In the genomic region with DNA sequence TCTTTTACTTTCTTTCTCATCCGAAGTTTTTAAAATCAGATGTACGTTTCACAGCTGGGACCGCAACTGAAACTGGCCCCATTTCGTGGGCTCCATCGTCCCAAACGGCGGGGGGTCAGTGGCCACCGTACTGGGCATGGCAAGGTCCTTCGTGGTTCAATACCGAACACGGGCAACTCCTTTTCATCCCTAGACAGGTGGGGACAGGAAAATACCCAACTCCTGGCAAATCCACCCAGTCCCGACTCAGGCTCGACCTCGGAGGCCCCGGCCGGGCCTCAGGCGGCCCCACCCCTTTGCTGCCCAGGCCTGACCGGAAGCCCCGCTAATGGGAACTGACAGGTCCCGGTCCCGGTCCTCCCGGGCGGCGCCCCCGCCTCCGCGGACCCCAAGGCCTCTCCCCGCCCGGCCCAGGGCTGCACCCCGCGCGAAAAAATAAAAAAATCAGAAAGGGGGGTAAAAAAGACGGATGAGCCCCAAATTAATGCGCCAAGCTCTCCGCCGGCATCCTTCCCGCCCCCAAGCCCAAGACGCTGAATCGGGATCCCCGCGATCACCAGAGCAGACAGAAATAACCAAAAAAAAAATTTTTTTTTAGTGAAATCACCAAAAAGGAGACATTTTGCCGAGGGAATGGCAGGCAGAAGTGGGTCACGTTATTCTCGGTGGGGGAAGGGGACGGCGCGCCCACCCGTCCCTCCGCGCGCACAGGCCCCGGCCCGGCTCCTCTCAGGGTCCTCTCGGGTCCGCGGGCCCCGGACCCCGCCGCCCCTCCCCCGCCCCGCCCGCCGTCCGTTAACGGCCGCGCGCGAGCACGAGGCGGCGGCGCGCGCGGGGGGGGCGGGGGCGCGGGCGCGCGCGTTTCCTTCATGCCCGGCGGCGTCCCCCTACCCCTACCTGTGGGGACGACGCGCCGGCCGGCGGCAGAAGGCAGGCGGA, we compare ENCODE assay signal across 1 cellular context.
TF ChIP-seq lines count a peak whose summit lies in the region.

No MANE protein-coding gene starts in this region.

TF ChIP-seq in HepG2, 621 proteins besides CTCF, POLR2A, EP300 and RAD21 (continued from another document and continues in another):
- TF ChIP-seq, protein P1, sequence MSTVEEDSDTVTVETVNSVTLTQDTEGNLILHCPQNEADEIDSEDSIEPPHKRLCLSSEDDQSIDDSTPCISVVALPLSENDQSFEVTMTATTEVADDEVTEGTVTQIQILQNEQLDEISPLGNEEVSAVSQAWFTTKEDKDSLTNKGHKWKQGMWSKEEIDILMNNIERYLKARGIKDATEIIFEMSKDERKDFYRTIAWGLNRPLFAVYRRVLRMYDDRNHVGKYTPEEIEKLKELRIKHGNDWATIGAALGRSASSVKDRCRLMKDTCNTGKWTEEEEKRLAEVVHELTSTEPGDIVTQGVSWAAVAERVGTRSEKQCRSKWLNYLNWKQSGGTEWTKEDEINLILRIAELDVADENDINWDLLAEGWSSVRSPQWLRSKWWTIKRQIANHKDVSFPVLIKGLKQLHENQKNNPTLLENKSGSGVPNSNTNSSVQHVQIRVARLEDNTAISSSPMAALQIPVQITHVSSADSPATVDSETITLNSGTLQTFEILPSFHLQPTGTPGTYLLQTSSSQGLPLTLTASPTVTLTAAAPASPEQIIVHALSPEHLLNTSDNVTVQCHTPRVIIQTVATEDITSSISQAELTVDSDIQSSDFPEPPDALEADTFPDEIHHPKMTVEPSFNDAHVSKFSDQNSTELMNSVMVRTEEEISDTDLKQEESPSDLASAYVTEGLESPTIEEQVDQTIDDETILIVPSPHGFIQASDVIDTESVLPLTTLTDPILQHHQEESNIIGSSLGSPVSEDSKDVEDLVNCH (CRISPR knock-in tag; IDR thresholded peaks at IDR 0.05) = no peak
- TF ChIP-seq CEBPG (CRISPR knock-in tag; IDR thresholded peaks at IDR 0.05) (0 out of 2 replicates have a peak, but pooled peaks have one; percentile 9), ZBTB21 (CRISPR knock-in tag; IDR thresholded peaks at IDR 0.05) (no peak; the same call in 1 of the 2 replicates), KMT2B (CRISPR knock-in tag; IDR thresholded peaks at IDR 0.05) (peak; percentile 85), ZSCAN12 (CRISPR knock-in tag; IDR thresholded peaks at IDR 0.05) (peak; percentile 72; the same call in 1 of the 2 replicates), IRF2 (CRISPR knock-in tag; IDR thresholded peaks at IDR 0.05) (no peak), ETV5 (CRISPR knock-in tag; IDR thresholded peaks at IDR 0.05; ENCODE audit: borderline replicate concordance) (peak; percentile 87), TMF1 (CRISPR knock-in tag; IDR thresholded peaks at IDR 0.05; ENCODE audit: low read depth) (0 out of 2 replicates have a peak, but pooled peaks have one; percentile 2), BORCS8-MEF2B (CRISPR knock-in tag; IDR thresholded peaks at IDR 0.05) (no peak), ZSCAN29 (CRISPR knock-in tag; conservative IDR thresholded peaks at IDR 0.05) (no peak), SSRP1 (CRISPR knock-in tag; IDR thresholded peaks at IDR 0.05) (no peak), SRSF4 (IDR thresholded peaks at IDR 0.05; ENCODE audit: low read depth, low read length, poor library complexity, severe bottlenecking) (no peak), NONO (IDR thresholded peaks at IDR 0.05) (no peak), NONO (CRISPR knock-in tag; conservative IDR thresholded peaks at IDR 0.05) (peak; percentile 57), ISX (CRISPR knock-in tag; conservative IDR thresholded peaks at IDR 0.05) (0 out of 2 replicates have a peak, but pooled peaks have one; percentile 76), NR1H2 (CRISPR knock-in tag; IDR thresholded peaks at IDR 0.05; ENCODE audit: borderline replicate concordance, low read depth) (no peak; the same call in 1 of the 2 replicates), ZFP37 (CRISPR knock-in tag; IDR thresholded peaks at IDR 0.05; ENCODE audit: borderline replicate concordance) (peak; percentile 46; the same call in 1 of the 2 replicates), HOXA9 (CRISPR knock-in tag; IDR thresholded peaks at IDR 0.05; ENCODE audit: borderline replicate concordance) (no peak), FOSL1 (CRISPR knock-in tag; IDR thresholded peaks at IDR 0.05; ENCODE audit: borderline replicate concordance) (peak; percentile 36; the same call in 1 of the 2 replicates), NFIB (CRISPR knock-in tag; IDR thresholded peaks at IDR 0.05; ENCODE audit: borderline replicate concordance) (no peak), SP2 (CRISPR knock-in tag; IDR thresholded peaks at IDR 0.05) (no peak)
- TF ChIP-seq, protein P2, sequence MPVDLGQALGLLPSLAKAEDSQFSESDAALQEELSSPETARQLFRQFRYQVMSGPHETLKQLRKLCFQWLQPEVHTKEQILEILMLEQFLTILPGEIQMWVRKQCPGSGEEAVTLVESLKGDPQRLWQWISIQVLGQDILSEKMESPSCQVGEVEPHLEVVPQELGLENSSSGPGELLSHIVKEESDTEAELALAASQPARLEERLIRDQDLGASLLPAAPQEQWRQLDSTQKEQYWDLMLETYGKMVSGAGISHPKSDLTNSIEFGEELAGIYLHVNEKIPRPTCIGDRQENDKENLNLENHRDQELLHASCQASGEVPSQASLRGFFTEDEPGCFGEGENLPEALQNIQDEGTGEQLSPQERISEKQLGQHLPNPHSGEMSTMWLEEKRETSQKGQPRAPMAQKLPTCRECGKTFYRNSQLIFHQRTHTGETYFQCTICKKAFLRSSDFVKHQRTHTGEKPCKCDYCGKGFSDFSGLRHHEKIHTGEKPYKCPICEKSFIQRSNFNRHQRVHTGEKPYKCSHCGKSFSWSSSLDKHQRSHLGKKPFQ (CRISPR knock-in tag; IDR thresholded peaks at IDR 0.05; ENCODE audit: insufficient replicate concordance) = peak; percentile 51
- TF ChIP-seq, protein P3, sequence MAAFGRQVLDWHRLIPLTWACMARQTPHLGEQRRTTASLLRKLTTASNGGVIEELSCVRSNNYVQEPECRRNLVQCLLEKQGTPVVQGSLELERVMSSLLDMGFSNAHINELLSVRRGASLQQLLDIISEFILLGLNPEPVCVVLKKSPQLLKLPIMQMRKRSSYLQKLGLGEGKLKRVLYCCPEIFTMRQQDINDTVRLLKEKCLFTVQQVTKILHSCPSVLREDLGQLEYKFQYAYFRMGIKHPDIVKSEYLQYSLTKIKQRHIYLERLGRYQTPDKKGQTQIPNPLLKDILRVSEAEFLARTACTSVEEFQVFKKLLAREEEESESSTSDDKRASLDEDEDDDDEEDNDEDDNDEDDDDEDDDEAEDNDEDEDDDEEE (CRISPR knock-in tag; IDR thresholded peaks at IDR 0.05) = no peak
- TF ChIP-seq, protein P4, sequence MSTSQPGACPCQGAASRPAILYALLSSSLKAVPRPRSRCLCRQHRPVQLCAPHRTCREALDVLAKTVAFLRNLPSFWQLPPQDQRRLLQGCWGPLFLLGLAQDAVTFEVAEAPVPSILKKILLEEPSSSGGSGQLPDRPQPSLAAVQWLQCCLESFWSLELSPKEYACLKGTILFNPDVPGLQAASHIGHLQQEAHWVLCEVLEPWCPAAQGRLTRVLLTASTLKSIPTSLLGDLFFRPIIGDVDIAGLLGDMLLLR (CRISPR knock-in tag; IDR thresholded peaks at IDR 0.05) = peak; percentile 55; the same call in 1 of the 2 replicates
- TF ChIP-seq, protein P5, sequence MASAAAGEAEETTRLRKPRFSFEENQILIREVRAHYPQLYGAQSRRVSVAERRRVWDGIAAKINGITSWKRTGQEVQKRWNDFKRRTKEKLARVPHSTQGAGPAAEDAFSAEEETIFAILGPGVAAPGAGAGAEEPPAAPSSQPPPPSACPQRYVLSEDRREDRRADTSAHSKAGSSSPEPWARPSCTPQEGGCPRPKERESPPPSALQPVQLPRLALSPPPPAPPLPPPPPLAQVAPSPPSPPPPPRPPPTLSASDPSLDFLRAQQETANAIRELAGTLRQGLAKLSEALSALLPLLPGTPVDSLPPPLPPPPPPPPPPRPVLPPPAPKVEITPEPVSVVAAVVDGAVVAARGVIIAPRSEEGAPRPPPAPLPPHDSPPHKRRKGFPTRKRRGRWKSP (CRISPR knock-in tag; IDR thresholded peaks at IDR 0.05) = 0 out of 2 replicates have a peak, but pooled peaks have one; percentile 52
- TF ChIP-seq, protein P6, sequence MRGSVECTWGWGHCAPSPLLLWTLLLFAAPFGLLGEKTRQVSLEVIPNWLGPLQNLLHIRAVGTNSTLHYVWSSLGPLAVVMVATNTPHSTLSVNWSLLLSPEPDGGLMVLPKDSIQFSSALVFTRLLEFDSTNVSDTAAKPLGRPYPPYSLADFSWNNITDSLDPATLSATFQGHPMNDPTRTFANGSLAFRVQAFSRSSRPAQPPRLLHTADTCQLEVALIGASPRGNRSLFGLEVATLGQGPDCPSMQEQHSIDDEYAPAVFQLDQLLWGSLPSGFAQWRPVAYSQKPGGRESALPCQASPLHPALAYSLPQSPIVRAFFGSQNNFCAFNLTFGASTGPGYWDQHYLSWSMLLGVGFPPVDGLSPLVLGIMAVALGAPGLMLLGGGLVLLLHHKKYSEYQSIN (CRISPR knock-in tag; IDR thresholded peaks at IDR 0.05; ENCODE audit: borderline replicate concordance) = no peak
- TF ChIP-seq, protein P7, sequence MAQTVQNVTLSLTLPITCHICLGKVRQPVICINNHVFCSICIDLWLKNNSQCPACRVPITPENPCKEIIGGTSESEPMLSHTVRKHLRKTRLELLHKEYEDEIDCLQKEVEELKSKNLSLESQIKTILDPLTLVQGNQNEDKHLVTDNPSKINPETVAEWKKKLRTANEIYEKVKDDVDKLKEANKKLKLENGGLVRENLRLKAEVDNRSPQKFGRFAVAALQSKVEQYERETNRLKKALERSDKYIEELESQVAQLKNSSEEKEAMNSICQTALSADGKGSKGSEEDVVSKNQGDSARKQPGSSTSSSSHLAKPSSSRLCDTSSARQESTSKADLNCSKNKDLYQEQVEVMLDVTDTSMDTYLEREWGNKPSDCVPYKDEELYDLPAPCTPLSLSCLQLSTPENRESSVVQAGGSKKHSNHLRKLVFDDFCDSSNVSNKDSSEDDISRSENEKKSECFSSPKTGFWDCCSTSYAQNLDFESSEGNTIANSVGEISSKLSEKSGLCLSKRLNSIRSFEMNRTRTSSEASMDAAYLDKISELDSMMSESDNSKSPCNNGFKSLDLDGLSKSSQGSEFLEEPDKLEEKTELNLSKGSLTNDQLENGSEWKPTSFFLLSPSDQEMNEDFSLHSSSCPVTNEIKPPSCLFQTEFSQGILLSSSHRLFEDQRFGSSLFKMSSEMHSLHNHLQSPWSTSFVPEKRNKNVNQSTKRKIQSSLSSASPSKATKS (CRISPR knock-in tag; IDR thresholded peaks at IDR 0.05) = peak; percentile 73; the same call in 1 of the 2 replicates
- TF ChIP-seq, protein P8, sequence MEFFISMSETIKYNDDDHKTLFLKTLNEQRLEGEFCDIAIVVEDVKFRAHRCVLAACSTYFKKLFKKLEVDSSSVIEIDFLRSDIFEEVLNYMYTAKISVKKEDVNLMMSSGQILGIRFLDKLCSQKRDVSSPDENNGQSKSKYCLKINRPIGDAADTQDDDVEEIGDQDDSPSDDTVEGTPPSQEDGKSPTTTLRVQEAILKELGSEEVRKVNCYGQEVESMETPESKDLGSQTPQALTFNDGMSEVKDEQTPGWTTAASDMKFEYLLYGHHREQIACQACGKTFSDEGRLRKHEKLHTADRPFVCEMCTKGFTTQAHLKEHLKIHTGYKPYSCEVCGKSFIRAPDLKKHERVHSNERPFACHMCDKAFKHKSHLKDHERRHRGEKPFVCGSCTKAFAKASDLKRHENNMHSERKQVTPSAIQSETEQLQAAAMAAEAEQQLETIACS (CRISPR knock-in tag; IDR thresholded peaks at IDR 0.05) = peak; percentile 70
- TF ChIP-seq, protein P9, sequence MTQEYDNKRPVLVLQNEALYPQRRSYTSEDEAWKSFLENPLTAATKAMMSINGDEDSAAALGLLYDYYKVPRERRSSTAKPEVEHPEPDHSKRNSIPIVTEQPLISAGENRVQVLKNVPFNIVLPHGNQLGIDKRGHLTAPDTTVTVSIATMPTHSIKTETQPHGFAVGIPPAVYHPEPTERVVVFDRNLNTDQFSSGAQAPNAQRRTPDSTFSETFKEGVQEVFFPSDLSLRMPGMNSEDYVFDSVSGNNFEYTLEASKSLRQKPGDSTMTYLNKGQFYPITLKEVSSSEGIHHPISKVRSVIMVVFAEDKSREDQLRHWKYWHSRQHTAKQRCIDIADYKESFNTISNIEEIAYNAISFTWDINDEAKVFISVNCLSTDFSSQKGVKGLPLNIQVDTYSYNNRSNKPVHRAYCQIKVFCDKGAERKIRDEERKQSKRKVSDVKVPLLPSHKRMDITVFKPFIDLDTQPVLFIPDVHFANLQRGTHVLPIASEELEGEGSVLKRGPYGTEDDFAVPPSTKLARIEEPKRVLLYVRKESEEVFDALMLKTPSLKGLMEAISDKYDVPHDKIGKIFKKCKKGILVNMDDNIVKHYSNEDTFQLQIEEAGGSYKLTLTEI (CRISPR knock-in tag; conservative IDR thresholded peaks at IDR 0.05) = no peak
